12 cellular contexts compared by ENCODE assay signal in the genomic region with DNA sequence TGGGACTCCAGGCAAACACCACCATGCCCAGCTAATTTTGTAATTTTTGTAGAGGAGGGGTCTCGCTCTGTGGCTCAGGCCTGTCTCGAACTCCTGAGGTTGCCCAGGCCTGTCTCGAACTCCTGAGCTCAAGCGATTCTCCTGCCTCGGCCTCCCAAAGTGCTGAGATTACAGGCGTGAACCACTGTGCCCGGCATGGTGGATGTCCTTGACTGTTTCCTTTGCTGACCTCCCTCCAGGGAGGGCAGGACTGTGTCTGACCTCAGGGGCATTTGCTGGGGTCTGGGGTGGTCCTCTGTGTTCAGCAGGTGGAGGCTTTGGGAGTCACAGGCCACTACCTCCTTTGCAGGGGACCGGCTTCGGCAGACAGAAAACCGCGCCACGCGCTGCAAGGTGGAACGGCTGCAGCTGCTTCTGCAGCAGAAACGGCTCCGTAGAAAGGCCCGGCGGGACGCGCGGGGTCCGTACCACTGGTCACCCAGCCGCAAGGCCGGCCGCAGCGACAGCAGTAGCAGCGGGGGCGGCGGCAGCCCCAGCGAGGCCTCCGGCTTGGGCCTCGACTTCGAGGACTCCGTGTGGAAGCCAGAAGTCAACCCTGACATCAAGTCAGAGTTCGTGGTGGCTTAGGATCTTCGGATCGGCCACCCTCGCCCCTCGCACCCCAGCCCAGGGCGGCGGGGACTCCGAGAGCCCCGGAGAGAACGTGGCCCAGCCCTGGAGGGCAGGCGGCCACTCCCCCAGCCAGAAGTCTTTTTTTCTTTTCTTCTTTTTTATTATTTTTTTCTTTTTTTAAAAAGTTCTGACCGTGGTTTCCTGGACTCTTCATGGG. TPM values are rescaled to one million over a fixed set of nuclear protein-coding genes. Genes with fewer than 3 reads are reported as not detected.
DNase-seq lines count a peak whose midpoint lies in the region; ATAC-seq and TF ChIP-seq lines count a peak whose summit lies in the region.
"Had no signal": no experiment of that assay in that cellular context is flagged by ENCODE, and none has a peak within 500 bp of the region (broad histone marks: within the 10 kb centered on the region; RNA-seq: fewer than 3 reads in every experiment).

No MANE protein-coding gene starts in this region.

- no peak for DNase-seq in activated naive CD4-positive, alpha-beta T cell treated with anti-CD3 and anti-CD28 coated beads, Interleukin-2, amount 50 U/mL, for 16 hours
- peak in 1 of 7 donors; percentile 49 for DNase-seq in adrenal gland
- no peak for DNase-seq in tibial nerve (ENCODE audit: low spot score in 2 of 2)
- DNase-seq in head of caudate nucleus: no peak
- DNase-seq: activated CD8-positive, alpha-beta memory T cell treated with anti-CD3 and anti-CD28 coated beads, Interleukin-2, amount 50 U/mL, for 48 hours; NCI-H187 treated with DMSO at 0.1 percent for 48 hours had no signal

- TF ChIP-seq EP300 in tibial nerve (IDR thresholded peaks at IDR 0.05): no peak

- peaks cover 1% of the 10 kb centered on the region for H3K36me3 Mint-ChIP-seq in activated naive CD4-positive, alpha-beta T cell treated with anti-CD3 and anti-CD28 coated beads, Interleukin-2, amount 50 U/mL, for 24 hours

- H3K9ac ChIP-seq in mucosa of rectum (ENCODE audit: low read depth in 1 of 2, low read length in 2 of 2): peak overlapping the region in 1 of 2 donors; percentile 10

- H3K27me3 ChIP-seq in adrenal gland (no peaks in the 10 kb centered on the region), mucosa of rectum (ENCODE audit: control insufficient read depth in 2 of 2, insufficient read depth in 2 of 2, low read length in 2 of 2) (no peaks in the 10 kb centered on the region), tibial nerve (no peaks in the 10 kb centered on the region)
- H3K27me3 ChIP-seq: SJSA1 had no signal

- intact Hi-C loops in adrenal gland (cut with DNase I): no loop called here
- intact Hi-C loops in head of caudate nucleus (cut with DNase I): no loop called here

- H3K9me3 Mint-ChIP-seq in activated naive CD4-positive, alpha-beta T cell treated with anti-CD3 and anti-CD28 coated beads, Interleukin-2, amount 50 U/mL, for 24 hours: no peaks in the 10 kb centered on the region

- no peak overlapping the region for H3K27ac Mint-ChIP-seq in activated naive CD4-positive, alpha-beta T cell treated with anti-CD3 and anti-CD28 coated beads, Interleukin-2, amount 50 U/mL, for 24 hours

- 82 to 89% (median 84%) methylated on average over 16 to 46 of the region's 46 CpGs for WGBS in adrenal gland, 4 donors
- WGBS in tibial nerve, 2 donors: 74 to 78% methylated on average over 18 to 45 of the region's 46 CpGs

- peaks cover 42% of the 10 kb centered on the region for H3K4me1 Mint-ChIP-seq in activated naive CD4-positive, alpha-beta T cell treated with anti-CD3 and anti-CD28 coated beads, Interleukin-2, amount 50 U/mL, for 24 hours

- H3K36me3 ChIP-seq in adrenal gland (replicated peaks in 1 of 2): peaks cover 0 to 50% of the 10 kb centered on the region in 2 donors
- peaks cover 31 to 37% of the 10 kb centered on the region in 2 donors for H3K36me3 ChIP-seq in mucosa of rectum (ENCODE audit: control insufficient read depth in 2 of 2, insufficient read depth in 2 of 2, low read length in 2 of 2)
- peaks cover 7 to 44% (median 24%) of the 10 kb centered on the region in 3 donors for H3K36me3 ChIP-seq in tibial nerve

- H3K4me3 ChIP-seq in adrenal gland: no peak overlapping the region
- H3K4me3 ChIP-seq in mucosa of rectum (ENCODE audit: low read length in 2 of 2): no peak overlapping the region
- H3K4me3 ChIP-seq in tibial nerve: no peak overlapping the region
- H3K4me3 ChIP-seq: HAP-1, SJSA1 had no signal

- no peaks in the 10 kb centered on the region for H3K27me3 Mint-ChIP-seq in activated naive CD4-positive, alpha-beta T cell treated with anti-CD3 and anti-CD28 coated beads, Interleukin-2, amount 50 U/mL, for 24 hours

- H3K9me3 ChIP-seq in adrenal gland (replicated peaks in 1 of 3) (no peaks in the 10 kb centered on the region), mucosa of rectum (ENCODE audit: control insufficient read depth in 2 of 2, low read length in 2 of 2) (no peaks in the 10 kb centered on the region), tibial nerve (no peaks in the 10 kb centered on the region)
- H3K9me3 ChIP-seq: HAP-1, SJSA1 had no signal

- TF ChIP-seq POLR2A in adrenal gland (IDR thresholded peaks at IDR 0.05) (no peak), tibial nerve (IDR thresholded peaks at IDR 0.05) (no peak)

- H3K27ac ChIP-seq in adrenal gland (peak overlapping the region in 3 of 5 donors; percentile 46 to 99 (median 98)), mucosa of rectum (ENCODE audit: low read depth in 2 of 2, low read length in 2 of 2) (peak overlapping the region; percentile 22 to 23), tibial nerve (peak overlapping the region in 3 of 4 donors; percentile 20 to 99 (median 93))
- H3K27ac ChIP-seq: SJSA1 had no signal

- peaks cover 62 to 71% of the 10 kb centered on the region in 2 donors for H3K4me1 ChIP-seq in adrenal gland (replicated peaks in 1 of 2)
- peaks cover 57 to 78% of the 10 kb centered on the region in 2 donors for H3K4me1 ChIP-seq in mucosa of rectum (ENCODE audit: control insufficient read depth in 2 of 2, insufficient read depth in 2 of 2, low read length in 2 of 2)
- peaks cover 0 to 95% (median 79%) of the 10 kb centered on the region in 4 donors for H3K4me1 ChIP-seq in tibial nerve

- TF ChIP-seq CTCF in adrenal gland (IDR thresholded peaks at IDR 0.05): no peak
- no peak for TF ChIP-seq CTCF in tibial nerve (IDR thresholded peaks at IDR 0.05)

- peak overlapping the region; percentile 30 for H3K4me3 Mint-ChIP-seq in activated naive CD4-positive, alpha-beta T cell treated with anti-CD3 and anti-CD28 coated beads, Interleukin-2, amount 50 U/mL, for 24 hours

- ATAC-seq in GM19467 (IDR thresholded peaks at IDR 0.05; ENCODE audit: unreplicated experiment) (no peak), SK-N-SH treated with all-trans-retinoic acid at 6 μM for 48 hours (no peak)

TF ChIP-seq in SK-N-SH treated with all-trans-retinoic acid at 6 μM for 48 hours, 23 proteins besides CTCF, POLR2A, EP300 and RAD21:
- TF ChIP-seq ZFP30 (CRISPR knock-in tag; IDR thresholded peaks at IDR 0.05): no peak
- no peak for TF ChIP-seq ZC3H10 (CRISPR knock-in tag; IDR thresholded peaks at IDR 0.05)

RNA-seq across cellular contexts. Expression of a gene that starts 8.5 kb away (rescaled TPM):
- total RNA-seq in adrenal gland (100 to 1,000 TPM in 5 of 8 donors, 10 to 100 TPM in 3; 20.0 to 189 (median 113) TPM), tibial nerve (10 to 100 TPM; 17.4 to 51.9 (median 39.4) TPM)
- polyA plus RNA-seq in adrenal gland: 10 to 100 TPM; 15.5 to 73.0 (median 46.8) TPM

RNA-seq across cellular contexts. Expression of a gene that starts 12.3 kb away (rescaled TPM):
- total RNA-seq in adrenal gland (1,000 to 10,000 TPM in 1 of 8 donors, 100 to 1,000 TPM in 7; 317 to 1,164 (median 685) TPM), tibial nerve (100 to 1,000 TPM; 389 to 640 (median 576) TPM)
- 100 to 1,000 TPM; 360 to 990 (median 737) TPM for polyA plus RNA-seq in adrenal gland

RNA-seq across cellular contexts. Expression of a gene that starts 15.3 kb away (rescaled TPM):
- total RNA-seq in adrenal gland: 100 to 1,000 TPM in 7 of 8 donors, 10 to 100 TPM in 1; 80.2 to 435 (median 229) TPM
- 1,000 to 10,000 TPM in 1 of 3 donors, 100 to 1,000 TPM in 1, 10 to 100 TPM in 1; 15.6 to 1,534 (median 925) TPM for polyA plus RNA-seq in adrenal gland
- 100 to 1,000 TPM in 3 of 4 donors, 10 to 100 TPM in 1; 67.5 to 140 (median 127) TPM for total RNA-seq in tibial nerve

RNA-seq across cellular contexts. Expression of a gene that starts 18.5 kb away (rescaled TPM):
- total RNA-seq in adrenal gland (100 to 1,000 TPM in 3 of 8 donors, 10 to 100 TPM in 5; 67.4 to 279 (median 86.5) TPM), tibial nerve (10 to 100 TPM; 25.5 to 80.7 (median 52.0) TPM)
- polyA plus RNA-seq in adrenal gland: 100 to 1,000 TPM in 2 of 3 donors, 1 to 10 TPM in 1; 3.8 to 139 (median 123) TPM

RNA-seq across cellular contexts. Expression of a gene that starts 19.1 kb away (rescaled TPM):
- total RNA-seq in adrenal gland: 1 to 10 TPM in 6 of 8 donors, not detected in 2; 1.0 to 5.0 (median 1.8) TPM
- polyA plus RNA-seq in adrenal gland: 1 to 10 TPM in 2 of 3 donors, under 1 TPM in 1; 0.09 to 9.3 (median 2.2) TPM
- total RNA-seq in tibial nerve: 1 to 10 TPM in 2 of 4 donors, under 1 TPM in 2; 0.22 to 3.9 (median 1.4) TPM

Comparison
In these comparisons a context has a peak if more than half of its experiments do, and no peak if none do; other contexts are left out.
1. H3K27ac ChIP-seq: peak in every context shown above with its lines; median percentile 98 in adrenal gland; 93 in tibial nerve; 22 in mucosa of rectum.